24 cellular contexts compared by ENCODE assay signal in the genomic region with DNA sequence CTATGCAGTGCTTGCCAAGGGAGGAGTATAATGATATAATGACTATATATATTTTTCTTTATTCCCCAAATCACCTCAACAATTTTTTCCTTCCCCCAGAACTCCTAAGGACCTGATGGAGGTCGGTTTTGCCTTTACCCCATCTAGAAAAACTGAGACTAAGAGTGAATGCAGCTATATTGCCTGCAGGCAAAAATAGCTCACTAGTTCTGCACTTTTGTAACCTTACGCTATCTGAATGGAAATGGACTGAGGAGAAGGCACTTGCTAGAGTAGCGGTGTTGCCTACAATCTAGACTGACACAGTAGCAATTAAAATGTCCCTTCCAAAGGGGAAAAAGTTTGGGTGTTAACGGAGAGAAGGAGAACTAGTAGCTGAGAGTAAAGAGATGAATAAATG.
"Had no signal": no experiment of that assay in that cellular context is flagged by ENCODE, and none has a peak within 500 bp of the region (broad histone marks: within the 10 kb centered on the region; RNA-seq: fewer than 3 reads in every experiment).

No MANE protein-coding gene starts in this region.

- ATAC-seq: effector memory CD8-positive, alpha-beta T cell; esophagus mucosa; foreskin keratinocyte; gastrocnemius medialis; gastroesophageal sphincter; heart left ventricle; heart right ventricle had no signal

- H3K36me3 ChIP-seq: colonic mucosa, esophagus muscularis mucosa, esophagus squamous epithelium, gastrocnemius medialis, gastroesophageal sphincter, heart left ventricle, heart right ventricle had no signal

- H3K9me3 ChIP-seq: colonic mucosa, esophagus squamous epithelium, gastrocnemius medialis, gastroesophageal sphincter had no signal

- H3K27me3 ChIP-seq: colonic mucosa, dorsolateral prefrontal cortex, esophagus muscularis mucosa, esophagus squamous epithelium, foreskin keratinocyte, gastrocnemius medialis, gastroesophageal sphincter, heart left ventricle, heart right ventricle had no signal

- H3K4me1 ChIP-seq: colonic mucosa, esophagus squamous epithelium, foreskin keratinocyte had no signal

- H3K4me3 ChIP-seq: colonic mucosa, coronary artery, dorsolateral prefrontal cortex, esophagus muscularis mucosa, esophagus squamous epithelium, gastrocnemius medialis, gastroesophageal sphincter, heart left ventricle, heart right ventricle had no signal

- H3K27ac ChIP-seq: colonic mucosa, coronary artery, dorsolateral prefrontal cortex, epithelial cell of prostate, esophagus muscularis mucosa, esophagus squamous epithelium, foreskin keratinocyte, gastrocnemius medialis, gastroesophageal sphincter, heart left ventricle, heart right ventricle had no signal

- DNase-seq: colonic mucosa; cortex of kidney; dermis blood vessel endothelial cell; dorsolateral prefrontal cortex; effector CD4-positive, alpha-beta T cell; effector CD8-positive, alpha-beta T cell; effector memory CD4-positive, alpha-beta T cell; effector memory CD8-positive, alpha-beta T cell; endodermal cell; erythroblast; esophagus squamous epithelium; foreskin fibroblast; foreskin keratinocyte; foreskin melanocyte; gastrocnemius medialis; glutamatergic neuron; head of caudate nucleus; heart left ventricle; heart right ventricle had no signal
